Comparison of ENCODE assay signal across 8 cellular contexts in genomic region chr16:4506450-4506849, GRCh38. TPM values are rescaled to one million over a fixed set of nuclear protein-coding genes. Genes with fewer than 3 reads are reported as not detected.
A peak's percentile ranks its signal among the peaks of the same experiment; 100 is the strongest.
DNase-seq lines count a peak whose midpoint lies in the region; ATAC-seq and TF ChIP-seq lines count a peak whose summit lies in the region.

No MANE protein-coding gene starts in this region.

- no peaks in the 10 kb centered on the region for H3K9me3 Mint-ChIP-seq in IgD-negative memory B cell

- TF ChIP-seq CTCF in GM10248 (IDR thresholded peaks at IDR 0.05; ENCODE audit: control extremely low read depth, extremely low read depth, low read depth, missing control alignments) (peak; percentile 89), foreskin keratinocyte (conservative IDR thresholded peaks at IDR 0.05) (peak; percentile 87), ovary (IDR thresholded peaks at IDR 0.05) (peak; percentile 63 to 78 (median 71)), uterus (IDR thresholded peaks at IDR 0.05) (peak; percentile 60 to 87 (median 72))

- H3K36me3 Mint-ChIP-seq in IgD-negative memory B cell = no peaks in the 10 kb centered on the region

- TF ChIP-seq POLR2A in ovary (IDR thresholded peaks at IDR 0.05) (no peak), uterus (IDR thresholded peaks at IDR 0.05) (no peak)

- H3K36me3 ChIP-seq in ovary = no peaks in the 10 kb centered on the region
- H3K36me3 ChIP-seq in uterus = no peaks in the 10 kb centered on the region

- peak overlapping the region in 3 of 4 donors; percentile 49 to 92 (median 88) for H3K4me3 Mint-ChIP-seq in IgD-negative memory B cell

- no peak overlapping the region for H3K4me3 ChIP-seq in ovary
- H3K4me3 ChIP-seq in uterus = no peak overlapping the region

- H3K4me1 Mint-ChIP-seq in IgD-negative memory B cell = peaks cover 30 to 34% (median 33%) of the 10 kb centered on the region in 3 donors

- CTCF ChIA-PET in GM10248 (lab: Yijun Ruan, JAX) = interaction anchor here (0.7 to 6.9 kb wide), 28 partner anchors 8 to 450 kb away, joined by 3 to 138 read pairs (median 6); partner anchors contain the start of genes MGRN1, ROGDI and SEC14L5

- WGBS in ovary, 3 donors = 1 to 4% (median 3%) methylated on average over 3 of the region's 3 CpGs

- POLR2A ChIA-PET in GM10248 (lab: Yijun Ruan, JAX) = interaction anchor here (0.7 kb wide), 1 partner anchor 90 kb away, joined by 3 read pairs; no protein-coding TSS in a partner anchor

- intact Hi-C loops in ovary (cut with DNase I) = loop anchor here in 2 of 4 donors (10.0 kb wide), 3 partner anchors 48 to 238 kb away; partner anchors contain the start of gene C16orf96 (in 1 of the 2)
- intact Hi-C loops in uterus (cut with DNase I; ENCODE audit: low total_unique reads) = no loop called here

- ATAC-seq in foreskin keratinocyte = peak; percentile 79

- no peak overlapping the region for H3K27ac ChIP-seq in foreskin keratinocyte
- H3K27ac ChIP-seq in ovary = no peak overlapping the region
- no peak overlapping the region for H3K27ac ChIP-seq in uterus

- H3K9me3 ChIP-seq in ovary = no peaks in the 10 kb centered on the region
- no peaks in the 10 kb centered on the region for H3K9me3 ChIP-seq in uterus

- no peak for TF ChIP-seq EP300 in ovary (IDR thresholded peaks at IDR 0.05)

- H3K27me3 ChIP-seq in foreskin keratinocyte = no peaks in the 10 kb centered on the region
- no peaks in the 10 kb centered on the region for H3K27me3 ChIP-seq in ovary
- no peaks in the 10 kb centered on the region for H3K27me3 ChIP-seq in uterus

- DNase-seq in GM10248 (ENCODE audit: extremely low spot score) = peak; percentile 79
- DNase-seq in RKO (ENCODE audit: low spot score) = peak; percentile 75
- peak; percentile 25 for DNase-seq in activated gamma-delta T cell treated with anti-CD3 and anti-CD28 coated beads, Interleukin-2, amount 50 U/mL, for 16 hours (ENCODE audit: low read depth)
- DNase-seq in foreskin keratinocyte = peak in 1 of 2 donors; percentile 59
- DNase-seq in ovary = peak in 3 of 5 donors; percentile 48 to 70 (median 55)
- DNase-seq in uterus = peak; percentile 57 to 70
- DNase-seq in OCI-M2 (lab: John Stamatoyannopoulos, UW; ENCODE audit: unreplicated experiment) = no peak

- H3K4me1 ChIP-seq in foreskin keratinocyte (peaks cover 7% of the 10 kb centered on the region), ovary (ENCODE audit: insufficient read depth) (peaks cover 2% of the 10 kb centered on the region), uterus (peaks cover 0 to 3% of the 10 kb centered on the region in 2 donors)

- H3K27me3 Mint-ChIP-seq in IgD-negative memory B cell = no peaks in the 10 kb centered on the region

- H3K27ac Mint-ChIP-seq in IgD-negative memory B cell = peak overlapping the region; percentile 95 to 99 (median 95)

RNA-seq across cellular contexts. Expression of gene HMOX2, which starts 30.3 kb away (rescaled TPM):
- polyA plus RNA-seq in IgD-negative memory B cell (75.9 TPM), foreskin keratinocyte (200 and 221 TPM in 2 replicates), ovary (10 to 100 TPM; 29.5 to 73.3 TPM)
- total RNA-seq in foreskin keratinocyte (140 and 152 TPM in 2 replicates), ovary (10 to 100 TPM; 25.0 to 40.5 (median 31.6) TPM), uterus (10 to 100 TPM; 13.2 to 43.1 (median 34.1) TPM)

RNA-seq across cellular contexts. Expression of gene NMRAL1, which starts 32.0 kb away (rescaled TPM):
- polyA plus RNA-seq in IgD-negative memory B cell (45.3 TPM), foreskin keratinocyte (81.9 and 83.9 TPM in 2 replicates), ovary (10 to 100 TPM; 15.0 to 56.5 TPM)
- total RNA-seq in foreskin keratinocyte (75.5 and 75.9 TPM in 2 replicates), ovary (10 to 100 TPM; 41.7 to 72.7 (median 51.5) TPM), uterus (100 to 1,000 TPM in 1 of 4 donors, 10 to 100 TPM in 3; 37.0 to 320 (median 59.3) TPM)

RNA-seq across cellular contexts. Expression of gene CDIP1, which starts 32.1 kb away (rescaled TPM):
- polyA plus RNA-seq in IgD-negative memory B cell = 28.5 TPM
- 45.2 and 46.3 TPM in 2 replicates for total RNA-seq in foreskin keratinocyte
- polyA plus RNA-seq in foreskin keratinocyte = 50.2 and 52.6 TPM in 2 replicates
- total RNA-seq in ovary = 10 to 100 TPM; 14.6 to 55.1 (median 41.4) TPM
- 10 to 100 TPM; 19.1 to 24.5 TPM for polyA plus RNA-seq in ovary
- total RNA-seq in uterus = 10 to 100 TPM in 2 of 4 donors, 1 to 10 TPM in 2; 5.0 to 40.6 (median 11.1) TPM

RNA-seq across cellular contexts. Expression of gene C16orf96, which starts 49.7 kb away (rescaled TPM):
- polyA plus RNA-seq in IgD-negative memory B cell (0.05 TPM), foreskin keratinocyte (not detected in 2 replicates), ovary (under 1 TPM; 0.07 to 0.08 TPM)
- total RNA-seq in foreskin keratinocyte (not detected in 2 replicates), ovary (under 1 TPM; 0.10 to 0.30 (median 0.13) TPM), uterus (under 1 TPM in 3 of 4 donors, not detected in 1; 0.26 to 0.35 (median 0.30) TPM)
